9 cellular contexts compared by ENCODE assay signal in the genomic region with DNA sequence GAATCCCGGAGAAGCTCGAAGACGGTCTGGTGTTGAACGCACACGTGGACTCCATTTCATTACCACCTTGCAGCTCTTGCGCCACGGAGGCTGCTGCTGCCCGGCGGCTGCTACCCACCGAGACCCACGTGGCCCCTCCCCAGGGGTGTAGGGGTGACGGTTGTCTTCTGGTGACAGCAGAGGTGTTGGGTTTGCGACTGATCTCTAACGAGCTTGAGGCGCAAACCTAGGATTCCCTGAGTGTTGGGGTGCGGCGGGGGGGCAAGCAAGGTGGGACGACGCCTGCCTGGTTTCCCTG. TPM values are rescaled to one million over a fixed set of nuclear protein-coding genes. Genes with fewer than 3 reads are reported as not detected.
DNase-seq lines count a peak whose midpoint lies in the region; ATAC-seq and TF ChIP-seq lines count a peak whose summit lies in the region.
"Had no signal": no experiment of that assay in that cellular context is flagged by ENCODE, and none has a peak within 500 bp of the region (broad histone marks: within the 10 kb centered on the region; RNA-seq: fewer than 3 reads in every experiment).

No MANE protein-coding gene starts in this region.

- POLR2A ChIA-PET in activated naive CD8-positive, alpha-beta T cell treated with anti-CD3 and anti-CD28 coated beads, Interleukin-2, amount 10 ng/mL, durations not matched to agents 7 days and 5 days (lab: Charles Lee): interaction anchor here (0.9 to 5.2 kb wide), 5 partner anchors 30 to 156 kb away, joined by 3 to 76 read pairs (median 4); a partner anchor contains a TSS

- H3K9me3 Mint-ChIP-seq in activated naive CD8-positive, alpha-beta T cell treated with anti-CD3 and anti-CD28 coated beads, Interleukin-2, amount 10 ng/mL, durations not matched to agents 7 days and 5 days: no peaks in the 10 kb centered on the region
- H3K9me3 Mint-ChIP-seq in activated naive CD8-positive, alpha-beta T cell treated with anti-CD3 and anti-CD28 coated beads for 36 hours: no peaks in the 10 kb centered on the region
- H3K9me3 Mint-ChIP-seq in activated T-helper 17 cell treated with anti-CD3 and anti-CD28 coated beads, Interleukin-2, amount 50 U/mL, for 72 hours: no peaks in the 10 kb centered on the region
- H3K9me3 Mint-ChIP-seq in naive B cell (peaks cover 0 to 2% (median 0%) of the 10 kb centered on the region in 7 donors), type B pancreatic cell (no peaks in the 10 kb centered on the region)
- H3K9me3 Mint-ChIP-seq: T-helper 1 cell treated with Interleukin-12 subunit alpha and Interleukin-12 subunit beta and Interleukin-4 antibody, amounts not matched to agents 30 μg/mL and 1 μg/mL, for 36 hours had no signal

- TF ChIP-seq CTCF in type B pancreatic cell (conservative IDR thresholded peaks at IDR 0.05): no peak

- H3K27me3 Mint-ChIP-seq in activated naive CD8-positive, alpha-beta T cell treated with anti-CD3 and anti-CD28 coated beads, Interleukin-2, amount 10 ng/mL, durations not matched to agents 7 days and 5 days: peaks cover 39% of the 10 kb centered on the region
- peaks cover 49% of the 10 kb centered on the region for H3K27me3 Mint-ChIP-seq in activated naive CD8-positive, alpha-beta T cell treated with anti-CD3 and anti-CD28 coated beads for 36 hours
- peaks cover 13% of the 10 kb centered on the region for H3K27me3 Mint-ChIP-seq in activated T-helper 17 cell treated with anti-CD3 and anti-CD28 coated beads, Interleukin-2, amount 50 U/mL, for 72 hours
- H3K27me3 Mint-ChIP-seq in naive B cell: peaks cover 20 to 39% (median 23%) of the 10 kb centered on the region in 3 donors
- peaks cover 45% of the 10 kb centered on the region for H3K27me3 Mint-ChIP-seq in type B pancreatic cell

- peak overlapping the region; percentile 8 for H3K4me3 Mint-ChIP-seq in activated naive CD8-positive, alpha-beta T cell treated with anti-CD3 and anti-CD28 coated beads, Interleukin-2, amount 10 ng/mL, durations not matched to agents 7 days and 5 days
- no peak overlapping the region for H3K4me3 Mint-ChIP-seq in activated naive CD8-positive, alpha-beta T cell treated with anti-CD3 and anti-CD28 coated beads for 36 hours
- peak overlapping the region; percentile 60 for H3K4me3 Mint-ChIP-seq in activated T-helper 17 cell treated with anti-CD3 and anti-CD28 coated beads, Interleukin-2, amount 50 U/mL, for 72 hours
- H3K4me3 Mint-ChIP-seq in naive B cell (peak overlapping the region in 5 of 8 donors; percentile 69 to 97 (median 69)), type B pancreatic cell (no peak overlapping the region)
- H3K4me3 Mint-ChIP-seq: T-helper 1 cell treated with Interleukin-12 subunit alpha and Interleukin-12 subunit beta and Interleukin-4 antibody, amounts not matched to agents 30 μg/mL and 1 μg/mL, for 36 hours had no signal

- no peak overlapping the region for H3K27ac Mint-ChIP-seq in activated naive CD8-positive, alpha-beta T cell treated with anti-CD3 and anti-CD28 coated beads, Interleukin-2, amount 10 ng/mL, durations not matched to agents 7 days and 5 days
- no peak overlapping the region for H3K27ac Mint-ChIP-seq in activated naive CD8-positive, alpha-beta T cell treated with anti-CD3 and anti-CD28 coated beads for 36 hours
- H3K27ac Mint-ChIP-seq in activated T-helper 17 cell treated with anti-CD3 and anti-CD28 coated beads, Interleukin-2, amount 50 U/mL, for 72 hours: no peak overlapping the region
- peak overlapping the region in 5 of 6 donors; percentile 56 to 91 (median 75) for H3K27ac Mint-ChIP-seq in naive B cell
- peak overlapping the region; percentile 29 for H3K27ac Mint-ChIP-seq in type B pancreatic cell

- H3K36me3 Mint-ChIP-seq in activated naive CD8-positive, alpha-beta T cell treated with anti-CD3 and anti-CD28 coated beads, Interleukin-2, amount 10 ng/mL, durations not matched to agents 7 days and 5 days: peaks cover 5% of the 10 kb centered on the region
- H3K36me3 Mint-ChIP-seq in activated naive CD8-positive, alpha-beta T cell treated with anti-CD3 and anti-CD28 coated beads for 36 hours: no peaks in the 10 kb centered on the region
- peaks cover 6% of the 10 kb centered on the region for H3K36me3 Mint-ChIP-seq in activated T-helper 17 cell treated with anti-CD3 and anti-CD28 coated beads, Interleukin-2, amount 50 U/mL, for 72 hours (ENCODE audit: low read depth)
- no peaks in the 10 kb centered on the region for H3K36me3 Mint-ChIP-seq in naive B cell
- H3K36me3 Mint-ChIP-seq in type B pancreatic cell: no peaks in the 10 kb centered on the region

- DNase-seq in activated naive CD8-positive, alpha-beta T cell treated with anti-CD3 and anti-CD28 coated beads, Interleukin-2, amount 10 ng/mL, durations not matched to agents 7 days and 5 days: no peak
- no peak for DNase-seq in activated naive CD8-positive, alpha-beta T cell treated with anti-CD3 and anti-CD28 coated beads for 36 hours
- no peak for DNase-seq in naive B cell
- DNase-seq in type B pancreatic cell (ENCODE audit: extremely low spot score, unreplicated experiment): no peak
- DNase-seq in activated gamma-delta T cell treated with Interleukin-2 at 50 U/mL for 16 hours: no peak
- DNase-seq in retina: no peak
- no peak for DNase-seq in D341Med (ENCODE audit: low spot score)

- no peak for ATAC-seq in activated naive CD8-positive, alpha-beta T cell treated with anti-CD3 and anti-CD28 coated beads, Interleukin-2, amount 10 ng/mL, durations not matched to agents 7 days and 5 days (ENCODE audit: low read depth)
- ATAC-seq in activated T-helper 17 cell treated with anti-CD3 and anti-CD28 coated beads, Interleukin-2, amount 50 U/mL, for 72 hours (replicated peaks): no peak
- no peak for ATAC-seq in naive B cell (ENCODE audit: low read depth in 2 of 2)

- peaks cover 19% of the 10 kb centered on the region for H3K4me1 Mint-ChIP-seq in activated naive CD8-positive, alpha-beta T cell treated with anti-CD3 and anti-CD28 coated beads, Interleukin-2, amount 10 ng/mL, durations not matched to agents 7 days and 5 days
- peaks cover 25% of the 10 kb centered on the region for H3K4me1 Mint-ChIP-seq in activated naive CD8-positive, alpha-beta T cell treated with anti-CD3 and anti-CD28 coated beads for 36 hours
- peaks cover 6% of the 10 kb centered on the region for H3K4me1 Mint-ChIP-seq in activated T-helper 17 cell treated with anti-CD3 and anti-CD28 coated beads, Interleukin-2, amount 50 U/mL, for 72 hours
- peaks cover 23 to 73% (median 44%) of the 10 kb centered on the region in 3 donors for H3K4me1 Mint-ChIP-seq in naive B cell
- peaks cover 30% of the 10 kb centered on the region for H3K4me1 Mint-ChIP-seq in type B pancreatic cell (ENCODE audit: unreplicated experiment)

RNA-seq across cellular contexts. Expression of a gene that starts 1.7 kb away (rescaled TPM):
- 10 to 100 TPM; 53.8 to 54.4 TPM for total RNA-seq in activated naive CD8-positive, alpha-beta T cell treated with anti-CD3 and anti-CD28 coated beads, Interleukin-2, amount 10 ng/mL, durations not matched to agents 7 days and 5 days
- total RNA-seq in activated naive CD8-positive, alpha-beta T cell treated with anti-CD3 and anti-CD28 coated beads for 36 hours: 10 to 100 TPM; 18.2 to 18.6 TPM
- 1 to 10 TPM; 8.7 to 9.1 TPM for total RNA-seq in activated T-helper 17 cell treated with anti-CD3 and anti-CD28 coated beads, Interleukin-2, amount 50 U/mL, for 72 hours
- polyA plus RNA-seq in naive B cell (ENCODE audit: low read depth in 6 of 6): 10 to 100 TPM in 2 of 6 donors, 1 to 10 TPM in 4; 3.3 to 17.1 (median 9.6) TPM
- total RNA-seq in type B pancreatic cell (ENCODE audit: low replicate concordance): 39.6 and 76.2 TPM in 2 replicates

RNA-seq across cellular contexts. Expression of a gene that starts 44.1 kb away (rescaled TPM):
- total RNA-seq in activated naive CD8-positive, alpha-beta T cell treated with anti-CD3 and anti-CD28 coated beads, Interleukin-2, amount 10 ng/mL, durations not matched to agents 7 days and 5 days: 1 to 10 TPM; 4.9 to 5.5 TPM
- total RNA-seq in activated naive CD8-positive, alpha-beta T cell treated with anti-CD3 and anti-CD28 coated beads for 36 hours: 1 to 10 TPM; 3.5 to 4.1 TPM
- total RNA-seq in activated T-helper 17 cell treated with anti-CD3 and anti-CD28 coated beads, Interleukin-2, amount 50 U/mL, for 72 hours: 1 to 10 TPM; 1.6 to 5.5 TPM
- 1 to 10 TPM in 1 of 6 donors, under 1 TPM in 4, not detected in 1; 0.16 to 1.3 (median 0.58) TPM for polyA plus RNA-seq in naive B cell (ENCODE audit: low read depth in 6 of 6)
- 13.3 and 16.0 TPM in 2 replicates for total RNA-seq in type B pancreatic cell (ENCODE audit: low replicate concordance)

Comparison
In these comparisons a context has a peak if more than half of its experiments do, and no peak if none do; other contexts are left out.
1. H3K4me3 Mint-ChIP-seq: peak in activated naive CD8-positive, alpha-beta T cell treated with anti-CD3 and anti-CD28 coated beads, Interleukin-2, amount 10 ng/mL, durations not matched to agents 7 days and 5 days (single experiment), activated T-helper 17 cell treated with anti-CD3 and anti-CD28 coated beads, Interleukin-2, amount 50 U/mL, for 72 hours (single experiment) and naive B cell (5 of 8); none in activated naive CD8-positive, alpha-beta T cell treated with anti-CD3 and anti-CD28 coated beads for 36 hours (single experiment) and type B pancreatic cell (single experiment).
2. H3K27ac Mint-ChIP-seq: peak in naive B cell (5 of 6) and type B pancreatic cell (single experiment); none in activated naive CD8-positive, alpha-beta T cell treated with anti-CD3 and anti-CD28 coated beads, Interleukin-2, amount 10 ng/mL, durations not matched to agents 7 days and 5 days (single experiment), activated naive CD8-positive, alpha-beta T cell treated with anti-CD3 and anti-CD28 coated beads for 36 hours (single experiment) and activated T-helper 17 cell treated with anti-CD3 and anti-CD28 coated beads, Interleukin-2, amount 50 U/mL, for 72 hours (single experiment).